1 cellular context compared by ENCODE assay signal in the genomic region with DNA sequence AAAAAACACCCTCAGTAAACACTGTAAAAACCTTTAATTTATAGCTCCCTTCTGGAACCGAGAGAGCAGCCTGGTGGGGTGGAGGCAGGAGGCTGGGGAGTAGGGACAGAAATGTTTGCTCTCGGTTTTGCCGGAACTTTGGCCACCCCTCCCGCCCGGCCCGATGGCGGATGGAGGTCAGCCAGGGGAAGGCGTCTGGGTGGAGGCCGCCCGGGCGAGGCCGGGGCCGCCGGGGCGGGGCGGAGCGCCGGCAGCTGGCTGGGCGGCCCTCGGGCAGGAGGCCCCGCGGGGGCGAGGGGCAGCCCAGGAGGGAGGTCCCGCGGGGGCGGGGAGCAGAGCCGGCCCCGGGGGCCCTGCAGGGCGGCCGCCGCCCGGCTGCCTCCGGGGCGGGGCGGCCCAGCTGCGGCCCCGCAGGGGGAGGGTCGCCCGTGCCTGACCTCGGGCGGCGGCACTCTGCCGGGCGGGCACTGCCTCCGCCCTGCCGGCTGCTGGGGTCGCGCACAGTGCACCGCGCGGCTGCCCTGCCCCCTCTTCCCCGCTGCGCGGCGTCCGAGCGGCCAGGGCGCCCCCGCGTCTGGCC.
TF ChIP-seq lines count a peak whose summit lies in the region.

No MANE protein-coding gene starts in this region.

TF ChIP-seq in GM12891, 5 proteins besides CTCF, POLR2A, EP300 and RAD21:
- TF ChIP-seq POLR2AphosphoS5 (IDR thresholded peaks at IDR 0.05; ENCODE audit: low read depth, low read length), result no peak
- TF ChIP-seq PAX5 (IDR thresholded peaks at IDR 0.05; ENCODE audit: insufficient read depth, low read length, severe bottlenecking), result peak; percentile 57
- no peak; the same call in 1 of the 2 replicates for TF ChIP-seq TAF1 (IDR thresholded peaks at IDR 0.05; ENCODE audit: low read depth, low read length)
- TF ChIP-seq SPI1 (IDR thresholded peaks at IDR 0.05; ENCODE audit: low read depth, low read length), result no peak
- no peak for TF ChIP-seq POU2F2 (IDR thresholded peaks at IDR 0.05; ENCODE audit: low read depth, low read length)
TF ChIP-seq in GM12891: peak in this region for 1.
